Comparison of ENCODE assay signal across 12 cellular contexts in the genomic region with DNA sequence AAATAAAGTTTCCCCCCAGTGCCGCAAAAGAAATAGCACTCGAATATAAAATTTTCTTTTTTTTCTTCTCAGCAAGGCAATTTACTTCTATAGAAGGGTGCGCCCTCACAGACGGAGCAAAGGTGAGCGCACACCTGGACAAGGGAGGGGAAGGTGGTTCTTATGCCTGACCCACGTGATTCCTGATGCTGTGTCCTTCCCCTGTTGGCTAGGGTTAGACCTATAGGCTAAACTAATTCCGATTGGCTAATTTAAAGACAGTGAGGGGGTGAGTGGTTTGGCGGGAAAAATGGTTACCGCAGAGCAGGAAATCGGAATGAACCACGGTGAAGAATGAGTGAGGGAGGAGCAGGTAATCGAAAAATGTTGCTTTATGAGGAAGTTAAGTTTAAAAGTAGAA. TPM values are rescaled to one million over a fixed set of nuclear protein-coding genes. Genes with fewer than 3 reads are reported as not detected.
DNase-seq lines count a peak whose midpoint lies in the region; ATAC-seq and TF ChIP-seq lines count a peak whose summit lies in the region.
"Had no signal": no experiment of that assay in that cellular context is flagged by ENCODE, and none has a peak within 500 bp of the region (broad histone marks: within the 10 kb centered on the region; RNA-seq: fewer than 3 reads in every experiment).

No MANE protein-coding gene starts in this region.

- peaks cover 5% of the 10 kb centered on the region for H3K9me3 Mint-ChIP-seq in activated naive CD4-positive, alpha-beta T cell treated with anti-CD3 and anti-CD28 coated beads, Interleukin-2, amount 50 U/mL, for 24 hours
- peaks cover 18% of the 10 kb centered on the region for H3K9me3 Mint-ChIP-seq in activated naive CD4-positive, alpha-beta T cell treated with anti-CD3 and anti-CD28 coated beads for 36 hours
- H3K9me3 Mint-ChIP-seq in activated naive CD8-positive, alpha-beta T cell treated with anti-CD3 and anti-CD28 coated beads, Interleukin-2, amount 50 U/mL, for 24 hours = peaks cover 5% of the 10 kb centered on the region
- peaks cover 13% of the 10 kb centered on the region for H3K9me3 Mint-ChIP-seq in memory B cell

- intact Hi-C loops in activated naive CD4-positive, alpha-beta T cell treated with anti-CD3 and anti-CD28 coated beads for 36 hours (cut with micrococcal nuclease) = no loop called here
- intact Hi-C loops in tibial artery (cut with DNase I; ENCODE audit: low total_unique reads) = no loop called here

- no peak overlapping the region for H3K27ac ChIP-seq in tibial artery
- H3K27ac ChIP-seq: PC-9, WERI-Rb-1 had no signal

- H3K4me3 Mint-ChIP-seq in activated naive CD4-positive, alpha-beta T cell treated with anti-CD3 and anti-CD28 coated beads, Interleukin-2, amount 50 U/mL, for 24 hours = peak overlapping the region; percentile 74
- no peak overlapping the region for H3K4me3 Mint-ChIP-seq in activated naive CD4-positive, alpha-beta T cell treated with anti-CD3 and anti-CD28 coated beads for 36 hours
- peak overlapping the region; percentile 54 for H3K4me3 Mint-ChIP-seq in activated naive CD8-positive, alpha-beta T cell treated with anti-CD3 and anti-CD28 coated beads, Interleukin-2, amount 50 U/mL, for 24 hours
- peak overlapping the region; percentile 59 for H3K4me3 Mint-ChIP-seq in memory B cell

- no peak for ATAC-seq in activated naive CD8-positive, alpha-beta T cell treated with anti-CD3 and anti-CD28 coated beads, Interleukin-2, amount 50 U/mL, for 24 hours
- ATAC-seq in memory B cell (ENCODE audit: low read depth) (no peak), GM21515 (IDR thresholded peaks at IDR 0.05; ENCODE audit: unreplicated experiment) (no peak)

- peak overlapping the region; percentile 57 to 81 for H3K4me3 ChIP-seq in tibial artery

- peaks cover 14% of the 10 kb centered on the region for H3K4me1 Mint-ChIP-seq in activated naive CD4-positive, alpha-beta T cell treated with anti-CD3 and anti-CD28 coated beads, Interleukin-2, amount 50 U/mL, for 24 hours
- peaks cover 5% of the 10 kb centered on the region for H3K4me1 Mint-ChIP-seq in activated naive CD4-positive, alpha-beta T cell treated with anti-CD3 and anti-CD28 coated beads for 36 hours (ENCODE audit: low read depth)
- H3K4me1 Mint-ChIP-seq in activated naive CD8-positive, alpha-beta T cell treated with anti-CD3 and anti-CD28 coated beads, Interleukin-2, amount 50 U/mL, for 24 hours = peaks cover 9% of the 10 kb centered on the region
- H3K4me1 Mint-ChIP-seq in memory B cell = peaks cover 3% of the 10 kb centered on the region

- H3K27me3 Mint-ChIP-seq in activated naive CD4-positive, alpha-beta T cell treated with anti-CD3 and anti-CD28 coated beads, Interleukin-2, amount 50 U/mL, for 24 hours = peaks cover 14% of the 10 kb centered on the region
- peaks cover 22% of the 10 kb centered on the region for H3K27me3 Mint-ChIP-seq in activated naive CD4-positive, alpha-beta T cell treated with anti-CD3 and anti-CD28 coated beads for 36 hours (ENCODE audit: low read depth)
- H3K27me3 Mint-ChIP-seq in activated naive CD8-positive, alpha-beta T cell treated with anti-CD3 and anti-CD28 coated beads, Interleukin-2, amount 50 U/mL, for 24 hours = peaks cover 28% of the 10 kb centered on the region
- H3K27me3 Mint-ChIP-seq in memory B cell = peaks cover 18% of the 10 kb centered on the region

- TF ChIP-seq CTCF in tibial artery (IDR thresholded peaks at IDR 0.05) = no peak

- H3K9me3 ChIP-seq in tibial artery = peaks cover 0 to 9% (median 0%) of the 10 kb centered on the region in 3 donors

- no peaks in the 10 kb centered on the region for H3K36me3 ChIP-seq in tibial artery
- H3K36me3 ChIP-seq: upper lobe of left lung, WERI-Rb-1 had no signal

- H3K27me3 ChIP-seq in tibial artery = no peaks in the 10 kb centered on the region
- H3K27me3 ChIP-seq: upper lobe of left lung had no signal

- peaks cover 23% of the 10 kb centered on the region for H3K36me3 Mint-ChIP-seq in activated naive CD4-positive, alpha-beta T cell treated with anti-CD3 and anti-CD28 coated beads, Interleukin-2, amount 50 U/mL, for 24 hours
- peaks cover 18% of the 10 kb centered on the region for H3K36me3 Mint-ChIP-seq in activated naive CD4-positive, alpha-beta T cell treated with anti-CD3 and anti-CD28 coated beads for 36 hours (ENCODE audit: low read depth)
- H3K36me3 Mint-ChIP-seq in activated naive CD8-positive, alpha-beta T cell treated with anti-CD3 and anti-CD28 coated beads, Interleukin-2, amount 50 U/mL, for 24 hours (ENCODE audit: low read depth) = peaks cover 17% of the 10 kb centered on the region
- H3K36me3 Mint-ChIP-seq in memory B cell = peaks cover 13% of the 10 kb centered on the region

- no peak overlapping the region for H3K27ac Mint-ChIP-seq in activated naive CD4-positive, alpha-beta T cell treated with anti-CD3 and anti-CD28 coated beads, Interleukin-2, amount 50 U/mL, for 24 hours
- no peak overlapping the region for H3K27ac Mint-ChIP-seq in activated naive CD4-positive, alpha-beta T cell treated with anti-CD3 and anti-CD28 coated beads for 36 hours
- H3K27ac Mint-ChIP-seq in activated naive CD8-positive, alpha-beta T cell treated with anti-CD3 and anti-CD28 coated beads, Interleukin-2, amount 50 U/mL, for 24 hours = no peak overlapping the region
- H3K27ac Mint-ChIP-seq in memory B cell = no peak overlapping the region

- CTCF ChIA-PET in activated naive CD4-positive, alpha-beta T cell treated with anti-CD3 and anti-CD28 coated beads for 36 hours (lab: Charles Lee) = no interaction called here

- H3K4me1 ChIP-seq in tibial artery = peaks cover 0 to 24% (median 22%) of the 10 kb centered on the region in 4 donors

- no peak for DNase-seq in activated naive CD4-positive, alpha-beta T cell treated with anti-CD3 and anti-CD28 coated beads for 36 hours
- no peak for DNase-seq in activated naive CD8-positive, alpha-beta T cell treated with anti-CD3 and anti-CD28 coated beads, Interleukin-2, amount 50 U/mL, for 24 hours
- DNase-seq in memory B cell (ENCODE audit: low spot score in 2 of 2) (no peak), tibial artery (no peak), CD1c-positive myeloid dendritic cell (ENCODE audit: extremely low spot score) (no peak)
- DNase-seq in stimulated activated CD4-positive, alpha-beta T cell treated with anti-CD3 and anti-CD28 coated beads, Interleukin-12 subunit alpha, Interleukin-12 subunit beta, amount 100 ng/mL, for 4 hours = no peak
- DNase-seq: NCI-H1436 treated with DMSO at 0.1 percent for 48 hours had no signal

RNA-seq across cellular contexts. Expression of gene FAAH, which starts 0.6 kb away (rescaled TPM):
- total RNA-seq in activated naive CD4-positive, alpha-beta T cell treated with anti-CD3 and anti-CD28 coated beads for 36 hours = 1 to 10 TPM; 3.8 to 4.8 TPM

RNA-seq across cellular contexts. Expression of gene NSUN4, which starts 52.9 kb away (rescaled TPM):
- 10 to 100 TPM; 33.6 to 37.8 TPM for total RNA-seq in activated naive CD4-positive, alpha-beta T cell treated with anti-CD3 and anti-CD28 coated beads for 36 hours
